12 cellular contexts compared by ENCODE assay signal in the genomic region with DNA sequence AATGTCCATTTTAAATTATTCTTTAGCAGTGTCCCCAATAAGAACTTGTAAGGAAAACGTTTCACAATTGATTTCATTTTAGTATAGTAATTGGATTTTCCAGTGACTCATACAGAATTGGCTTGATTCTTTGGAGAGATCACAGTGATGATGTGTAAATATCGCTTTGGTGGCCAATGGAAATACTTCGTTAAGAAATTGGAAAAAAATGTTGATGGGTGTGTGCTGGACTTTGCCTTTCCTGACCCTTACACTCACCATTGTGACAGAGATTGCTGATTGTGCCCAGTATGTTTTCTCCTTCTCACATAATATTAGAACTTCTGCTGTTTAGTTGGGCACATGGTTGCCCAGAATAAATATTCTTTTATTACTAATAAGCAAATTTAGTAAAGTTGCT. TPM values are rescaled to one million over a fixed set of nuclear protein-coding genes. Genes with fewer than 3 reads are reported as not detected.
DNase-seq lines count a peak whose midpoint lies in the region; ATAC-seq, FAIRE-seq and TF ChIP-seq lines count a peak whose summit lies in the region.
"Had no signal": no experiment of that assay in that cellular context is flagged by ENCODE, and none has a peak within 500 bp of the region (broad histone marks: within the 10 kb centered on the region; RNA-seq: fewer than 3 reads in every experiment).

No MANE protein-coding gene starts in this region.

- peaks cover 22% of the 10 kb centered on the region for H3K9me3 Mint-ChIP-seq in nephron progenitor cell
- H3K9me3 Mint-ChIP-seq in activated naive CD4-positive, alpha-beta T cell treated with anti-CD3 and anti-CD28 coated beads, Interleukin-2, amount 50 U/mL, for 72 hours, result peaks cover 0 to 4% of the 10 kb centered on the region in 2 donors
- H3K9me3 Mint-ChIP-seq: CD4-positive, alpha-beta T cell had no signal

- H3K27me3 Mint-ChIP-seq in nephron progenitor cell (ENCODE audit: low read depth, poor library complexity), result peaks cover 18% of the 10 kb centered on the region
- H3K27me3 Mint-ChIP-seq: CD4-positive, alpha-beta T cell; stimulated activated memory B cell treated with anti-CD40 and anti-IgM and Interleukin-4, amounts not matched to agents 10 μg/mL and 1 μg/mL and 100 μg/mL, for 72 hours had no signal

- no peak overlapping the region for H3K27ac Mint-ChIP-seq in nephron progenitor cell
- H3K27ac Mint-ChIP-seq in activated naive CD4-positive, alpha-beta T cell treated with anti-CD3 and anti-CD28 coated beads, Interleukin-2, amount 50 U/mL, for 72 hours, result no peak overlapping the region
- H3K27ac Mint-ChIP-seq: CD4-positive, alpha-beta T cell; stimulated activated memory B cell treated with anti-CD40 and anti-IgM and Interleukin-4, amounts not matched to agents 10 μg/mL and 1 μg/mL and 100 μg/mL, for 72 hours had no signal

- H3K4me3 Mint-ChIP-seq in nephron progenitor cell, result no peak overlapping the region
- H3K4me3 Mint-ChIP-seq: CD4-positive, alpha-beta T cell; stimulated activated memory B cell treated with anti-CD40 and anti-IgM and Interleukin-4, amounts not matched to agents 10 μg/mL and 1 μg/mL and 100 μg/mL, for 72 hours had no signal

- H3K27ac ChIP-seq in subcutaneous abdominal adipose tissue (ENCODE audit: low read depth, low read length), result peak overlapping the region; percentile 71
- H3K27ac ChIP-seq: epithelial cell of prostate had no signal

- TF ChIP-seq CTCF in nephron progenitor cell (IDR thresholded peaks at IDR 0.05), result no peak

- DNase-seq in LoVo (ENCODE audit: low spot score), result peak; percentile 60
- DNase-seq in left lobe of liver (ENCODE audit: low spot score), result peak; percentile 73
- no peak for DNase-seq in nephron progenitor cell
- no peak for DNase-seq in NCI-H2081 (lab: John Stamatoyannopoulos, UW)
- DNase-seq in activated naive CD4-positive, alpha-beta T cell treated with anti-CD3 and anti-CD28 coated beads, Interleukin-2, amount 50 U/mL, for 72 hours (ENCODE audit: low spot score in 2 of 2), result no peak
- DNase-seq: islet precursor cell had no signal

- FAIRE-seq in colon (lab: Jason Lieb, UNC), result peak; percentile 80

- peak overlapping the region in 1 of 5 donors; percentile 32 for H3K9ac ChIP-seq in subcutaneous abdominal adipose tissue (ENCODE audit: low read length in 5 of 5)

- peaks cover 0 to 9% (median 0%) of the 10 kb centered on the region in 5 donors for H3K36me3 ChIP-seq in subcutaneous abdominal adipose tissue (ENCODE audit: control insufficient read depth in 5 of 5, insufficient read depth in 5 of 5, low read length in 5 of 5)

- peaks cover 5% of the 10 kb centered on the region for H3K36me3 Mint-ChIP-seq in nephron progenitor cell (ENCODE audit: low read depth)
- peaks cover 0 to 4% of the 10 kb centered on the region in 2 donors for H3K36me3 Mint-ChIP-seq in activated naive CD4-positive, alpha-beta T cell treated with anti-CD3 and anti-CD28 coated beads, Interleukin-2, amount 50 U/mL, for 72 hours

- peaks cover 4 to 10% (median 4%) of the 10 kb centered on the region in 5 donors for H3K4me1 ChIP-seq in subcutaneous abdominal adipose tissue (ENCODE audit: control insufficient read depth in 5 of 5, insufficient read depth in 5 of 5, low read length in 5 of 5)

- ATAC-seq in left lobe of liver, result peak; percentile 80
- ATAC-seq in activated naive CD4-positive, alpha-beta T cell treated with anti-CD3 and anti-CD28 coated beads, Interleukin-2, amount 50 U/mL, for 72 hours, result no peak
- ATAC-seq in HG03025 (IDR thresholded peaks at IDR 0.05; ENCODE audit: low FRiP score, unreplicated experiment), result no peak

- H3K27me3 ChIP-seq in subcutaneous abdominal adipose tissue (ENCODE audit: control insufficient read depth in 5 of 5, insufficient read depth in 4 of 5, low read length in 5 of 5), result no peaks in the 10 kb centered on the region

- no peak overlapping the region for H3K4me3 ChIP-seq in subcutaneous abdominal adipose tissue (ENCODE audit: low read depth in 1 of 5, low read length in 5 of 5)

- H3K4me1 Mint-ChIP-seq in nephron progenitor cell, result peaks cover 10% of the 10 kb centered on the region
- H3K4me1 Mint-ChIP-seq: stimulated activated memory B cell treated with anti-CD40 and anti-IgM and Interleukin-4, amounts not matched to agents 10 μg/mL and 1 μg/mL and 100 μg/mL, for 72 hours had no signal

- H3K9me3 ChIP-seq in subcutaneous abdominal adipose tissue (ENCODE audit: control insufficient read depth in 5 of 5, low read length in 5 of 5), result peaks cover 0 to 4% (median 0%) of the 10 kb centered on the region in 5 donors

RNA-seq across cellular contexts. Expression of a gene that starts 7.4 kb away (rescaled TPM):
- 4.6 TPM for total RNA-seq in left lobe of liver
- 1 to 10 TPM; 3.8 to 6.8 TPM for total RNA-seq in activated naive CD4-positive, alpha-beta T cell treated with anti-CD3 and anti-CD28 coated beads, Interleukin-2, amount 50 U/mL, for 72 hours

Comparison
In these comparisons a context has a peak if more than half of its experiments do, and no peak if none do; other contexts are left out.
1. DNase-seq: peak in LoVo (single experiment) and left lobe of liver (single experiment); none in nephron progenitor cell (single experiment), NCI-H2081 (0 of 2) and activated naive CD4-positive, alpha-beta T cell treated with anti-CD3 and anti-CD28 coated beads, Interleukin-2, amount 50 U/mL, for 72 hours (0 of 2).